ENCODE assay signal across 17 cellular contexts in the genomic region with DNA sequence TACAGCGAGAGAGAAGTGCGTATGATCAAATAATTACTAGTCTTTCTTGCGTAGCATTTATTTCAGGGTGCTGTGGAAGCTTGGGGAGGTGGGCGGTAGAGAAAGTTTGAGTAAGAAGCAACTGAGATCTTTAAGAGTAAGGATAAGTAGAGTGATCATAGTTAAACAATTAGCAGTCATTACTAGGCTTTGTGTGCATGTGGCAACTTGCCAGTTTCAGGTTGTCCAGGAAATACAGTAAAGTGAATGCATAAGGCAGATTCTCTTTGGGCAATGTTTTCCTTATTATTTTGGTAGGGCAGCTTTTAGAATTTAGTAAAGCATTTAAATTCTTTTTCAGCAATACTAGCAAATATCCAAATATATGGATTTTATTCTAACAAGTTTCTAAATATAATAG. TPM values are rescaled to one million over a fixed set of nuclear protein-coding genes. Genes with fewer than 3 reads are reported as not detected.
"Had no signal": no experiment of that assay in that cellular context is flagged by ENCODE, and none has a peak within 500 bp of the region (broad histone marks: within the 10 kb centered on the region; RNA-seq: fewer than 3 reads in every experiment).

No MANE protein-coding gene starts in this region.

- H3K27me3 Mint-ChIP-seq: activated naive CD8-positive, alpha-beta T cell treated with anti-CD3 and anti-CD28 coated beads for 36 hours; memory B cell; stimulated activated naive B cell treated with anti-CD40 and anti-IgM and Interleukin-4, amounts not matched to agents 10 μg/mL and 1 μg/mL and 100 μg/mL, for 72 hours had no signal

- H3K9me3 ChIP-seq: breast epithelium had no signal

- DNase-seq: activated gamma-delta T cell; activated naive CD8-positive, alpha-beta T cell treated with anti-CD3 and anti-CD28 coated beads for 36 hours; activated T-cell treated with anti-CD3 and anti-CD28 coated beads, Interleukin-2, amount 50 U/mL, for 1 hour; aorta; foreskin keratinocyte; stimulated activated CD4-positive, alpha-beta T cell treated with anti-CD3 and anti-CD28 coated beads, Interleukin-2, amount 100 ng/mL, for 24 hours; stimulated activated naive B cell treated with anti-CD40 and anti-IgM and Interleukin-4, amounts not matched to agents 10 μg/mL and 1 μg/mL and 100 μg/mL, for 72 hours; trophoblast cell had no signal

- H3K27me3 ChIP-seq: breast epithelium, foreskin keratinocyte had no signal

- H3K4me1 Mint-ChIP-seq: memory B cell; nephron; stimulated activated naive B cell treated with anti-CD40 and anti-IgM and Interleukin-4, amounts not matched to agents 10 μg/mL and 1 μg/mL and 100 μg/mL, for 72 hours had no signal

- H3K27ac Mint-ChIP-seq: activated naive CD8-positive, alpha-beta T cell treated with anti-CD3 and anti-CD28 coated beads for 36 hours; memory B cell; stimulated activated naive B cell treated with anti-CD40 and anti-IgM and Interleukin-4, amounts not matched to agents 10 μg/mL and 1 μg/mL and 100 μg/mL, for 72 hours had no signal

- H3K4me3 ChIP-seq: breast epithelium had no signal

- H3K4me3 Mint-ChIP-seq: activated naive CD8-positive, alpha-beta T cell treated with anti-CD3 and anti-CD28 coated beads for 36 hours; memory B cell; nephron; stimulated activated naive B cell treated with anti-CD40 and anti-IgM and Interleukin-4, amounts not matched to agents 10 μg/mL and 1 μg/mL and 100 μg/mL, for 72 hours had no signal

- FAIRE-seq: endometrium had no signal

- H3K27ac ChIP-seq: breast epithelium, foreskin keratinocyte had no signal

- ATAC-seq: foreskin keratinocyte; left lobe of liver; sciatic nerve; stimulated activated naive B cell treated with anti-CD40 and anti-IgM and Interleukin-4, amounts not matched to agents 10 μg/mL and 1 μg/mL and 100 μg/mL, for 72 hours had no signal

- H3K9me3 Mint-ChIP-seq: activated naive CD8-positive, alpha-beta T cell treated with anti-CD3 and anti-CD28 coated beads for 36 hours; memory B cell; nephron; stimulated activated naive B cell treated with anti-CD40 and anti-IgM and Interleukin-4, amounts not matched to agents 10 μg/mL and 1 μg/mL and 100 μg/mL, for 72 hours had no signal

- H3K4me1 ChIP-seq: breast epithelium, foreskin keratinocyte had no signal

RNA-seq across cellular contexts. Expression of a gene that starts 57.0 kb away (rescaled TPM):
- total RNA-seq: activated CD8-positive, alpha-beta memory T cell treated with anti-CD3 and anti-CD28 coated beads for 36 hours; activated naive CD8-positive, alpha-beta T cell treated with anti-CD3 and anti-CD28 coated beads for 36 hours; chondrocyte; foreskin keratinocyte; pulmonary artery endothelial cell had no signal
- polyA plus RNA-seq: foreskin keratinocyte had no signal
